14 cellular contexts compared by ENCODE assay signal in genomic region chr3:5646030-5646368, GRCh38.
DNase-seq lines count a peak whose midpoint lies in the region; ATAC-seq and TF ChIP-seq lines count a peak whose summit lies in the region.
"Had no signal": no experiment of that assay in that cellular context is flagged by ENCODE, and none has a peak within 500 bp of the region (broad histone marks: within the 10 kb centered on the region; RNA-seq: fewer than 3 reads in every experiment).

No MANE protein-coding gene starts in this region.

- H3K4me3 ChIP-seq in trophoblast cell (ENCODE audit: low read depth, low read length): no peak overlapping the region

- WGBS in trophoblast cell (ENCODE audit: extremely low coverage, insufficient coverage, insufficient read length): no CpG with 5 or more reads among the region's 5 CpGs

- no peak for TF ChIP-seq CTCF in VCaP (conservative IDR thresholded peaks at IDR 0.05)

- H3K4me1 ChIP-seq in trophoblast cell (ENCODE audit: control insufficient read depth in 1 of 2, insufficient read depth in 2 of 2, low read length in 2 of 2): peaks cover 8 to 15% of the 10 kb centered on the region in 2 experiments
- H3K4me1 ChIP-seq: Caco-2 had no signal

- peak overlapping the region; percentile 81 for H4K91ac ChIP-seq in trophoblast cell (ENCODE audit: low read depth, low read length)

- no peak overlapping the region for H2AK5ac ChIP-seq in trophoblast cell (ENCODE audit: low read length)

- no peak overlapping the region for H3K4me2 ChIP-seq in trophoblast cell (ENCODE audit: low read length)

- no peaks in the 10 kb centered on the region for H3K27me3 ChIP-seq in trophoblast cell (ENCODE audit: insufficient read depth, low read length)

- no peaks in the 10 kb centered on the region for H3K36me3 ChIP-seq in trophoblast cell (ENCODE audit: control insufficient read depth in 1 of 2, insufficient read depth in 2 of 2, low read length in 2 of 2)

- no peak for ATAC-seq in GM21367 (IDR thresholded peaks at IDR 0.05; ENCODE audit: unreplicated experiment)
- ATAC-seq in GM19452 (IDR thresholded peaks at IDR 0.05; ENCODE audit: unreplicated experiment): no peak
- ATAC-seq: CD8-positive, alpha-beta T cell had no signal

- DNase-seq in left kidney (ENCODE audit: low read depth, low spot score): peak; percentile 68
- peak in 1 of 2 donors; percentile 27 for DNase-seq in trophoblast cell
- no peak for DNase-seq in NOMO-1 treated with dmso at 0.1 percent for 144 hours (lab: John Stamatoyannopoulos, UW; ENCODE audit: unreplicated experiment)
- DNase-seq in HuH-7.5 (ENCODE audit: low spot score): no peak
- DNase-seq: Caco-2; CD8-positive, alpha-beta T cell; GF-D8; HCEC 1CT; HFFc6; KBM-7 had no signal

- peak overlapping the region; percentile 67 for H4K12ac ChIP-seq in trophoblast cell (ENCODE audit: low read depth, low read length)

- no peak overlapping the region for H3K23ac ChIP-seq in trophoblast cell (ENCODE audit: low read length)

- H3K79me2 ChIP-seq in trophoblast cell (ENCODE audit: control insufficient read depth, insufficient read depth, low read length, poor library complexity): no peaks in the 10 kb centered on the region

- peak overlapping the region; percentile 14 for H3K18ac ChIP-seq in trophoblast cell (ENCODE audit: low read length)

- no peak overlapping the region for H3K9ac ChIP-seq in trophoblast cell (ENCODE audit: low read length)

- H3K79me1 ChIP-seq in trophoblast cell (ENCODE audit: low read length): peaks cover 16% of the 10 kb centered on the region

- H3K27ac ChIP-seq in VCaP: peak overlapping the region; percentile 76
- peak overlapping the region; percentile 81 for H3K27ac ChIP-seq in trophoblast cell (ENCODE audit: low read depth, low read length)
- H3K27ac ChIP-seq: HL-60 had no signal

- H3K4ac ChIP-seq in trophoblast cell (ENCODE audit: low read depth, low read length): no peak overlapping the region

- H3K14ac ChIP-seq in trophoblast cell (ENCODE audit: low read length): peak overlapping the region; percentile 46

- H2BK5ac ChIP-seq in trophoblast cell (ENCODE audit: low read depth, low read length, poor library complexity): peak overlapping the region; percentile 64

- peak overlapping the region; percentile 94 for H2BK120ac ChIP-seq in trophoblast cell (ENCODE audit: insufficient read depth, low read length, poor library complexity)

- H3K9me3 ChIP-seq in trophoblast cell (ENCODE audit: insufficient read depth, low read depth, low read length): no peaks in the 10 kb centered on the region
- H3K9me3 ChIP-seq: Caco-2 had no signal

- peak overlapping the region; percentile 50 for H2BK12ac ChIP-seq in trophoblast cell (ENCODE audit: low read length)

- H4K8ac ChIP-seq in trophoblast cell (ENCODE audit: low read depth, low read length): peak overlapping the region; percentile 81

- no peak overlapping the region for H2AFZ ChIP-seq in trophoblast cell (ENCODE audit: insufficient read depth, low read length, poor library complexity)
